Comparison of ENCODE assay signal across 10 cellular contexts in genomic region chr12:24960222-24960855, GRCh38. TPM values are rescaled to one million over a fixed set of nuclear protein-coding genes. Genes with fewer than 3 reads are reported as not detected.
DNase-seq lines count a peak whose midpoint lies in the region; ATAC-seq and TF ChIP-seq lines count a peak whose summit lies in the region.
"Had no signal": no experiment of that assay in that cellular context is flagged by ENCODE, and none has a peak within 500 bp of the region (broad histone marks: within the 10 kb centered on the region; RNA-seq: fewer than 3 reads in every experiment).

No MANE protein-coding gene starts in this region.

- H3K4me1 ChIP-seq in Panc1 (ENCODE audit: control insufficient read depth, insufficient read depth, low read length) (no peaks in the 10 kb centered on the region), mucosa of descending colon (ENCODE audit: low read depth) (no peaks in the 10 kb centered on the region)
- H3K4me1 ChIP-seq: Peyer's patch had no signal

- TF ChIP-seq CTCF in CD14-positive monocyte (IDR thresholded peaks at IDR 0.05) (peak; percentile 76), Panc1 (IDR thresholded peaks at IDR 0.05) (peak; percentile 88), cardiac fibroblast (IDR thresholded peaks at IDR 0.05; ENCODE audit: low read depth, low read length) (peak; percentile 89), mucosa of descending colon (IDR thresholded peaks at IDR 0.05) (no peak)

- H3K4me3 ChIP-seq in Panc1 (ENCODE audit: low read depth in 2 of 2, low read length in 2 of 2) (no peak overlapping the region), cardiac fibroblast (replicated peaks in 1 of 2; ENCODE audit: low read depth in 2 of 2, low read length in 2 of 2) (no peak overlapping the region), mucosa of descending colon (no peak overlapping the region)
- H3K4me3 ChIP-seq: Peyer's patch had no signal

- H3K27me3 Mint-ChIP-seq in CD14-positive monocyte (ENCODE audit: low read depth in 3 of 3): peaks cover 0 to 4% (median 4%) of the 10 kb centered on the region in 3 donors

- intact Hi-C loops in CD14-positive monocyte (cut with micrococcal nuclease): no loop called here
- intact Hi-C loops in Panc1 (cut with micrococcal nuclease; ENCODE audit: unreplicated experiment): no loop called here
- intact Hi-C loops in mucosa of descending colon (cut with DNase I, micrococcal nuclease): no loop called here

- no TSS peak for BruUV-seq in Panc1 (replicated peaks; lab: Mats Ljungman, UMichigan)

- no peaks in the 10 kb centered on the region for H3K27me3 ChIP-seq in Panc1 (ENCODE audit: control insufficient read depth, insufficient read depth, low read length)
- H3K27me3 ChIP-seq: Peyer's patch had no signal

- POLR2A ChIA-PET in Panc1 (lab: Charles Lee): no interaction called here

- H3K36me3 ChIP-seq in Panc1 (ENCODE audit: control insufficient read depth, insufficient read depth, low read length) (no peaks in the 10 kb centered on the region), mucosa of descending colon (ENCODE audit: low read depth) (no peaks in the 10 kb centered on the region)
- H3K36me3 ChIP-seq: Peyer's patch had no signal

- CTCF ChIA-PET in Panc1 (lab: Charles Lee): no interaction called here

- H3K4me1 Mint-ChIP-seq in CD14-positive monocyte: peaks cover 12% of the 10 kb centered on the region
- H3K4me1 Mint-ChIP-seq: natural killer cell had no signal

- no peak overlapping the region for H3K27ac ChIP-seq in Panc1 (ENCODE audit: low read length)
- H3K27ac ChIP-seq: Peyer's patch had no signal

- H3K27ac Mint-ChIP-seq in CD14-positive monocyte: peak overlapping the region in 1 of 7 donors; percentile 35
- H3K27ac Mint-ChIP-seq: natural killer cell had no signal

- no peaks in the 10 kb centered on the region for H3K36me3 Mint-ChIP-seq in CD14-positive monocyte

- H3K9me3 Mint-ChIP-seq in CD14-positive monocyte: peaks cover 3 to 13% (median 9%) of the 10 kb centered on the region in 7 donors

- DNase-seq in CD14-positive monocyte (ENCODE audit: low spot score): peak; percentile 65
- peak; percentile 42 for DNase-seq in Panc1 (ENCODE audit: low read depth, low spot score)
- DNase-seq in cardiac fibroblast (ENCODE audit: low read depth in 2 of 2): peak; percentile 66 to 75
- peak in 1 of 3 donors; percentile 16 for DNase-seq in mucosa of descending colon
- DNase-seq in cerebellar nuclear complex (lab: John Stamatoyannopoulos, UW): no peak
- DNase-seq: natural killer cell had no signal

- in situ Hi-C loops in Panc1 (cut with HindIII; ENCODE audit: low pct_unique_long_range_greater_than_20kb, low sequenced_read_pairs): no loop called here

- no peak overlapping the region for H3K4me3 Mint-ChIP-seq in CD14-positive monocyte
- H3K4me3 Mint-ChIP-seq: natural killer cell had no signal

- ATAC-seq in GM18870 (IDR thresholded peaks at IDR 0.05; ENCODE audit: unreplicated experiment) (peak; percentile 73), HG03175 (IDR thresholded peaks at IDR 0.05; ENCODE audit: unreplicated experiment) (peak; percentile 78), Panc1 (peak; percentile 91), mucosa of descending colon (peak; percentile 40), HG03457 (IDR thresholded peaks at IDR 0.05; ENCODE audit: unreplicated experiment) (no peak)

- H3K9me3 ChIP-seq in Panc1 (ENCODE audit: control insufficient read depth, insufficient read depth, low read depth, low read length) (no peaks in the 10 kb centered on the region), mucosa of descending colon (no peaks in the 10 kb centered on the region)
- H3K9me3 ChIP-seq: Peyer's patch had no signal

RNA-seq across cellular contexts. Expression of gene BCAT1, which starts 11.4 kb away (rescaled TPM):
- polyA plus RNA-seq in CD14-positive monocyte: 10 to 100 TPM; 15.2 to 16.9 TPM
- total RNA-seq in Panc1 (2021; ENCODE audit: unreplicated experiment): 5.8 TPM
- 0.76 TPM for polyA plus RNA-seq in Panc1 (2012; ENCODE audit: insufficient read length)
- total RNA-seq in mucosa of descending colon: 10 to 100 TPM in 2 of 3 donors, 1 to 10 TPM in 1; 5.3 to 19.7 (median 11.1) TPM

Comparison
In these comparisons a context has a peak if more than half of its experiments do, and no peak if none do; other contexts are left out.
1. DNase-seq: peak in CD14-positive monocyte (single experiment), Panc1 (single experiment) and cardiac fibroblast (2 of 2); none in cerebellar nuclear complex (0 of 2).